8 cellular contexts compared by ENCODE assay signal in genomic region chr13:52001120-52001731, GRCh38. TPM values are rescaled to one million over a fixed set of nuclear protein-coding genes. Genes with fewer than 3 reads are reported as not detected.
A peak's percentile ranks its signal among the peaks of the same experiment; 100 is the strongest.
DNase-seq lines count a peak whose midpoint lies in the region; ATAC-seq and TF ChIP-seq lines count a peak whose summit lies in the region.

No MANE protein-coding gene starts in this region.

- H3K4me1 ChIP-seq in foreskin keratinocyte: no peaks in the 10 kb centered on the region

- H3K27ac ChIP-seq in foreskin keratinocyte: no peak overlapping the region

- DNase-seq in activated CD4-positive, alpha-beta T cell treated with anti-CD3 and anti-CD28 coated beads for 36 hours: no peak
- DNase-seq in activated CD4-positive, alpha-beta T cell treated with anti-CD3 and anti-CD28 coated beads, Interleukin-2, amount 50 U/mL, for 1 hour: no peak
- DNase-seq in LoVo (ENCODE audit: low spot score): peak; percentile 60
- DNase-seq in T-cell: peak in 1 of 34 experiments; percentile 5
- DNase-seq in foreskin keratinocyte: peak in 1 of 2 donors; percentile 36
- peak; percentile 28 for DNase-seq in retina
- DNase-seq in T-helper 9 cell: no peak

- H3K27ac Mint-ChIP-seq in activated CD4-positive, alpha-beta T cell treated with anti-CD3 and anti-CD28 coated beads for 36 hours: no peak overlapping the region
- no peak overlapping the region for H3K27ac Mint-ChIP-seq in T-cell

- H3K4me3 Mint-ChIP-seq in activated CD4-positive, alpha-beta T cell treated with anti-CD3 and anti-CD28 coated beads for 36 hours: no peak overlapping the region
- no peak overlapping the region for H3K4me3 Mint-ChIP-seq in T-cell

- H3K9me3 Mint-ChIP-seq in activated CD4-positive, alpha-beta T cell treated with anti-CD3 and anti-CD28 coated beads for 36 hours (ENCODE audit: low read depth): no peaks in the 10 kb centered on the region
- H3K9me3 Mint-ChIP-seq in T-cell: no peaks in the 10 kb centered on the region

- H3K27me3 ChIP-seq in foreskin keratinocyte: peaks cover 17% of the 10 kb centered on the region

- peaks cover 4% of the 10 kb centered on the region for H3K27me3 Mint-ChIP-seq in activated CD4-positive, alpha-beta T cell treated with anti-CD3 and anti-CD28 coated beads for 36 hours
- peaks cover 12 to 20% of the 10 kb centered on the region in 2 donors for H3K27me3 Mint-ChIP-seq in T-cell

- H3K36me3 Mint-ChIP-seq in activated CD4-positive, alpha-beta T cell treated with anti-CD3 and anti-CD28 coated beads for 36 hours (ENCODE audit: low read depth): no peaks in the 10 kb centered on the region
- H3K36me3 Mint-ChIP-seq in T-cell: no peaks in the 10 kb centered on the region

- POLR2A ChIA-PET in activated CD4-positive, alpha-beta T cell treated with anti-CD3 and anti-CD28 coated beads for 36 hours (lab: Charles Lee): no interaction called here
- POLR2A ChIA-PET in T-cell (lab: Charles Lee): no interaction called here

- peak; percentile 89 for ATAC-seq in activated CD4-positive, alpha-beta T cell treated with anti-CD3 and anti-CD28 coated beads for 36 hours
- ATAC-seq in GM21723 (IDR thresholded peaks at IDR 0.05; ENCODE audit: unreplicated experiment) (peak; percentile 77), T-cell (replicated peaks in 1 of 4) (peak; percentile 72 to 83 (median 78)), foreskin keratinocyte (peak; percentile 66)

- peak; percentile 73 for TF ChIP-seq CTCF in foreskin keratinocyte (conservative IDR thresholded peaks at IDR 0.05)

- CTCF ChIA-PET in activated CD4-positive, alpha-beta T cell treated with anti-CD3 and anti-CD28 coated beads for 36 hours (lab: Charles Lee): interaction anchor here (1.0 to 3.5 kb wide), 7 partner anchors 9 to 199 kb away, joined by 3 to 17 read pairs (median 4); partner anchors contain the start of gene ALG11
- CTCF ChIA-PET in T-cell (lab: Charles Lee): interaction anchor here (0.7 to 1.7 kb wide), 5 partner anchors 12 to 449 kb away, joined by 3 to 8 read pairs (median 3); partner anchors contain the start of genes ALG11 (in 1 of the 2) and VPS36 (in 1 of the 2)

- H3K4me1 Mint-ChIP-seq in activated CD4-positive, alpha-beta T cell treated with anti-CD3 and anti-CD28 coated beads for 36 hours: peaks cover 3% of the 10 kb centered on the region
- peaks cover 0 to 6% (median 0%) of the 10 kb centered on the region in 3 donors for H3K4me1 Mint-ChIP-seq in T-cell

- intact Hi-C loops in activated CD4-positive, alpha-beta T cell treated with anti-CD3 and anti-CD28 coated beads for 36 hours (cut with DNase I, micrococcal nuclease): loop anchor here (1.0 to 5.0 kb wide), 5 partner anchors 126 to 449 kb away; partner anchors contain the start of gene VPS36 (in 1 of the 2)

RNA-seq across cellular contexts. Expression of gene ATP7B, which starts 10.0 kb away (rescaled TPM):
- 1 to 10 TPM; 1.1 to 1.4 TPM for total RNA-seq in activated CD4-positive, alpha-beta T cell treated with anti-CD3 and anti-CD28 coated beads for 36 hours
- total RNA-seq in T-cell (1 to 10 TPM in 4 of 5 donors, under 1 TPM in 1; 0.99 to 2.6 (median 1.3) TPM), foreskin keratinocyte (3.4 and 5.3 TPM in 2 replicates)
- polyA plus RNA-seq in foreskin keratinocyte: 1.0 and 1.4 TPM in 2 replicates

RNA-seq across cellular contexts. Expression of gene ALG11, which starts 11.0 kb away (rescaled TPM):
- total RNA-seq in activated CD4-positive, alpha-beta T cell treated with anti-CD3 and anti-CD28 coated beads for 36 hours: 10 to 100 TPM; 14.1 to 18.1 TPM
- total RNA-seq in T-cell: 10 to 100 TPM; 19.2 to 36.5 (median 32.4) TPM
- total RNA-seq in foreskin keratinocyte: 11.9 and 12.3 TPM in 2 replicates
- 4.4 and 5.4 TPM in 2 replicates for polyA plus RNA-seq in foreskin keratinocyte

RNA-seq across cellular contexts. Expression of gene UTP14C, which starts 23.3 kb away (rescaled TPM):
- 1 to 10 TPM; 6.1 to 7.6 TPM for total RNA-seq in activated CD4-positive, alpha-beta T cell treated with anti-CD3 and anti-CD28 coated beads for 36 hours
- total RNA-seq in T-cell (10 to 100 TPM in 3 of 5 donors, 1 to 10 TPM in 2; 4.3 to 13.0 (median 11.0) TPM), foreskin keratinocyte (11.9 and 12.3 TPM in 2 replicates)
- polyA plus RNA-seq in foreskin keratinocyte: 2.6 and 2.9 TPM in 2 replicates

Comparison
In these comparisons a context has a peak if more than half of its experiments do, and no peak if none do; other contexts are left out.
1. DNase-seq: peak in LoVo (single experiment) and retina (single experiment); none in activated CD4-positive, alpha-beta T cell treated with anti-CD3 and anti-CD28 coated beads for 36 hours (single experiment), activated CD4-positive, alpha-beta T cell treated with anti-CD3 and anti-CD28 coated beads, Interleukin-2, amount 50 U/mL, for 1 hour (single experiment) and T-helper 9 cell (single experiment).
2. Peak in every context shown above with its lines, with median percentiles within 50 percentile points of each other: ATAC-seq.